ENCODE assay signal across 1 cellular context in genomic region chrX:11423362-11423818, GRCh38.
A peak's percentile ranks its signal among the peaks of the same experiment; 100 is the strongest.
TF ChIP-seq lines count a peak whose summit lies in the region.

No MANE protein-coding gene starts in this region.

TF ChIP-seq in K562, 482 proteins besides CTCF, POLR2A, EP300 and RAD21 (continued from another document and continues in another):
- TF ChIP-seq, protein P1, sequence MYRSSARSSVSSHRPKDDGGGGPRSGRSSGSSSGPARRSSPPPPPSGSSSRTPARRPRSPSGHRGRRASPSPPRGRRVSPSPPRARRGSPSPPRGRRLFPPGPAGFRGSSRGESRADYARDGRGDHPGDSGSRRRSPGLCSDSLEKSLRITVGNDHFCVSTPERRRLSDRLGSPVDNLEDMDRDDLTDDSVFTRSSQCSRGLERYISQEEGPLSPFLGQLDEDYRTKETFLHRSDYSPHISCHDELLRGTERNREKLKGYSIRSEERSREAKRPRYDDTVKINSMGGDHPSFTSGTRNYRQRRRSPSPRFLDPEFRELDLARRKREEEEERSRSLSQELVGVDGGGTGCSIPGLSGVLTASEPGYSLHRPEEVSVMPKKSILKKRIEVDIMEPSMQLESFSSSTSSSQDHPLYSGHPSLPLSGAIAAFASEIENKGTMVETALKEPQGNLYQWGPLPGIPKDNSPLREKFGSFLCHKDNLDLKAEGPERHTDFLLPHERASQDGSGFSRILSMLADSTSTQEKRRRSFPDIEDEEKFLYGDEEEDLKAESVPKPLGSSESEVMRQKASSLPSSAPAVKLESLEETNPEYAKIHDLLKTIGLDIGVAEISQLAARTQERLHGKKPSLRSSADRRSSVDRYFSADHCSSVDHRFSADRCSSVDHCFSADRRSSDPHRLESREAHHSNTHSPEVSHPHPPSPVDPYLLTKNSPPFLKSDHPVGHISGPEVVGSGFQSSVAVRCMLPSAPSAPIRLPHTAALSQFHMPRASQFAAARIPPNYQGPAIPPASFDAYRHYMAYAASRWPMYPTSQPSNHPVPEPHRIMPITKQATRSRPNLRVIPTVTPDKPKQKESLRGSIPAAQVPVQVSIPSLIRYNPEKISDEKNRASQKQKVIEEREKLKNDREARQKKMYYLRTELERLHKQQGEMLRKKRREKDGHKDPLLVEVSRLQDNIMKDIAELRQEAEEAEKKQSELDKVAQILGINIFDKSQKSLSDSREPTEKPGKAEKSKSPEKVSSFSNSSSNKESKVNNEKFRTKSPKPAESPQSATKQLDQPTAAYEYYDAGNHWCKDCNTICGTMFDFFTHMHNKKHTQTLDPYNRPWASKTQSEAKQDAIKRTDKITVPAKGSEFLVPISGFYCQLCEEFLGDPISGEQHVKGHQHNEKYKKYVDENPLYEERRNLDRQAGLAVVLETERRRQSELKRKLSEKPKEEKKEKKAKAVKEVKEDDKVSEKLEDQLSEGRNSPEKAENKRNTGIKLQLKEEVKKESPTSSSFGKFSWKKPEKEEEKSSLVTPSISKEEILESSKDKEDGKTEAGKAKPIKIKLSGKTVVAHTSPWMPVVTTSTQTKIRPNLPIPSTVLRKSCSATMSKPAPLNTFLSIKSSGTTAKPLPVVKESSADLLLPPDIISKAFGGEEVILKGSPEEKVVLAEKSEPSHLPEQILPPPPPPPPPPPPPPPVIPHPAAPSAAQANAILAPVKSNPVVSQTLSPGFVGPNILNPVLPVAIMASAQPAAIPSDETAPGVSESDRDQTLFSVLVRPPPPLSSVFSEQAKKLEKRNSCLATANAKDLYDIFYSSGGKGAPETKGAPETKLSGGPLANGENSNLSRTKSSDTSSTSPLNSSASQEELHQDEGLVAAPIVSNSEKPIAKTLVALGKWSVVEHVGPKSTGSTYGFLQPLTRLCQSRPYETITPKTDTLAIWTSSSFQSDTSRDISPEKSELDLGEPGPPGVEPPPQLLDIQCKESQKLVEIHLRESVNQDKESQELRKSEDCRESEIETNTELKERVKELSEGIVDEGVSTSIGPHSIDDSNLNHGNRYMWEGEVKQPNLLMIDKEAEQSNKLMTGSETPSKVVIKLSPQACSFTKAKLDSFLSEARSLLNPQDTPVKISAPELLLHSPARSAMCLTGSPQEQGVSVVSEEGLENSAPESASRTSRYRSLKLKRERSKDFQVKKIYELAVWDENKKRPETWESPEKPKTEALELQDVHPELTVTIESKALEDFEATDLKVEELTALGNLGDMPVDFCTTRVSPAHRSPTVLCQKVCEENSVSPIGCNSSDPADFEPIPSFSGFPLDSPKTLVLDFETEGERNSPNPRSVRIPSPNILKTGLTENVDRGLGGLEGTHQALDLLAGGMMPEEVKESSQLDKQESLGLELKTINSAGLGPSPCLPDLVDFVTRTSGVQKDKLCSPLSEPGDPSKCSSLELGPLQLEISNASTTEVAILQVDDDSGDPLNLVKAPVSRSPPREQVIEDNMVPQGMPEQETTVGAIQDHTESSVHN (IDR thresholded peaks at IDR 0.05; ENCODE audit: borderline replicate concordance in 1 of 2, low read depth in 1 of 2): peak in 1 of 2 experiments; percentile 84; a peak in 2 of 4 replicates
- TF ChIP-seq ZNF584 (CRISPR knock-in tag; IDR thresholded peaks at IDR 0.05; ENCODE audit: low read depth) (peak; percentile 64; the same call in 1 of the 2 replicates), PHF20 (IDR thresholded peaks at IDR 0.05; ENCODE audit: partially characterized antibody) (no peak), YY1 (IDR thresholded peaks at IDR 0.05; ENCODE audit: borderline replicate concordance in 1 of 3, control insufficient read depth in 1 of 3, extremely low read depth in 1 of 3, insufficient read depth in 3 of 3, insufficient read length in 1 of 3, insufficient replicate concordance in 2 of 3, low read depth in 1 of 3, low read length in 2 of 3) (no peak), TEAD4 (IDR thresholded peaks at IDR 0.05; ENCODE audit: low read length) (peak; percentile 73), TEAD4 (CRISPR knock-in tag; IDR thresholded peaks at IDR 0.05; ENCODE audit: borderline replicate concordance) (no peak), FOSL1 (tag; conservative IDR thresholded peaks at IDR 0.05) (peak; percentile 68; the same call in 1 of the 2 replicates), MTA3 (IDR thresholded peaks at IDR 0.05; ENCODE audit: borderline replicate concordance) (peak; percentile 85), CHAMP1 (IDR thresholded peaks at IDR 0.05) (no peak), HDAC6 (IDR thresholded peaks at IDR 0.05; ENCODE audit: low read depth, low read length) (no peak), DACH1 (IDR thresholded peaks at IDR 0.05; ENCODE audit: partially characterized antibody) (peak; percentile 35), POLR2H (tag; IDR thresholded peaks at IDR 0.05; ENCODE audit: low read depth) (peak; percentile 20; the same call in 1 of the 2 replicates), ZNF175 (CRISPR knock-in tag; IDR thresholded peaks at IDR 0.05; ENCODE audit: low read depth) (peak; percentile 89), TSHZ1 (CRISPR knock-in tag; IDR thresholded peaks at IDR 0.05) (no peak), ADNP (tag; IDR thresholded peaks at IDR 0.05) (no peak), ZNF766 (CRISPR knock-in tag; conservative IDR thresholded peaks at IDR 0.05) (peak; percentile 69)
- TF ChIP-seq, protein P2, sequence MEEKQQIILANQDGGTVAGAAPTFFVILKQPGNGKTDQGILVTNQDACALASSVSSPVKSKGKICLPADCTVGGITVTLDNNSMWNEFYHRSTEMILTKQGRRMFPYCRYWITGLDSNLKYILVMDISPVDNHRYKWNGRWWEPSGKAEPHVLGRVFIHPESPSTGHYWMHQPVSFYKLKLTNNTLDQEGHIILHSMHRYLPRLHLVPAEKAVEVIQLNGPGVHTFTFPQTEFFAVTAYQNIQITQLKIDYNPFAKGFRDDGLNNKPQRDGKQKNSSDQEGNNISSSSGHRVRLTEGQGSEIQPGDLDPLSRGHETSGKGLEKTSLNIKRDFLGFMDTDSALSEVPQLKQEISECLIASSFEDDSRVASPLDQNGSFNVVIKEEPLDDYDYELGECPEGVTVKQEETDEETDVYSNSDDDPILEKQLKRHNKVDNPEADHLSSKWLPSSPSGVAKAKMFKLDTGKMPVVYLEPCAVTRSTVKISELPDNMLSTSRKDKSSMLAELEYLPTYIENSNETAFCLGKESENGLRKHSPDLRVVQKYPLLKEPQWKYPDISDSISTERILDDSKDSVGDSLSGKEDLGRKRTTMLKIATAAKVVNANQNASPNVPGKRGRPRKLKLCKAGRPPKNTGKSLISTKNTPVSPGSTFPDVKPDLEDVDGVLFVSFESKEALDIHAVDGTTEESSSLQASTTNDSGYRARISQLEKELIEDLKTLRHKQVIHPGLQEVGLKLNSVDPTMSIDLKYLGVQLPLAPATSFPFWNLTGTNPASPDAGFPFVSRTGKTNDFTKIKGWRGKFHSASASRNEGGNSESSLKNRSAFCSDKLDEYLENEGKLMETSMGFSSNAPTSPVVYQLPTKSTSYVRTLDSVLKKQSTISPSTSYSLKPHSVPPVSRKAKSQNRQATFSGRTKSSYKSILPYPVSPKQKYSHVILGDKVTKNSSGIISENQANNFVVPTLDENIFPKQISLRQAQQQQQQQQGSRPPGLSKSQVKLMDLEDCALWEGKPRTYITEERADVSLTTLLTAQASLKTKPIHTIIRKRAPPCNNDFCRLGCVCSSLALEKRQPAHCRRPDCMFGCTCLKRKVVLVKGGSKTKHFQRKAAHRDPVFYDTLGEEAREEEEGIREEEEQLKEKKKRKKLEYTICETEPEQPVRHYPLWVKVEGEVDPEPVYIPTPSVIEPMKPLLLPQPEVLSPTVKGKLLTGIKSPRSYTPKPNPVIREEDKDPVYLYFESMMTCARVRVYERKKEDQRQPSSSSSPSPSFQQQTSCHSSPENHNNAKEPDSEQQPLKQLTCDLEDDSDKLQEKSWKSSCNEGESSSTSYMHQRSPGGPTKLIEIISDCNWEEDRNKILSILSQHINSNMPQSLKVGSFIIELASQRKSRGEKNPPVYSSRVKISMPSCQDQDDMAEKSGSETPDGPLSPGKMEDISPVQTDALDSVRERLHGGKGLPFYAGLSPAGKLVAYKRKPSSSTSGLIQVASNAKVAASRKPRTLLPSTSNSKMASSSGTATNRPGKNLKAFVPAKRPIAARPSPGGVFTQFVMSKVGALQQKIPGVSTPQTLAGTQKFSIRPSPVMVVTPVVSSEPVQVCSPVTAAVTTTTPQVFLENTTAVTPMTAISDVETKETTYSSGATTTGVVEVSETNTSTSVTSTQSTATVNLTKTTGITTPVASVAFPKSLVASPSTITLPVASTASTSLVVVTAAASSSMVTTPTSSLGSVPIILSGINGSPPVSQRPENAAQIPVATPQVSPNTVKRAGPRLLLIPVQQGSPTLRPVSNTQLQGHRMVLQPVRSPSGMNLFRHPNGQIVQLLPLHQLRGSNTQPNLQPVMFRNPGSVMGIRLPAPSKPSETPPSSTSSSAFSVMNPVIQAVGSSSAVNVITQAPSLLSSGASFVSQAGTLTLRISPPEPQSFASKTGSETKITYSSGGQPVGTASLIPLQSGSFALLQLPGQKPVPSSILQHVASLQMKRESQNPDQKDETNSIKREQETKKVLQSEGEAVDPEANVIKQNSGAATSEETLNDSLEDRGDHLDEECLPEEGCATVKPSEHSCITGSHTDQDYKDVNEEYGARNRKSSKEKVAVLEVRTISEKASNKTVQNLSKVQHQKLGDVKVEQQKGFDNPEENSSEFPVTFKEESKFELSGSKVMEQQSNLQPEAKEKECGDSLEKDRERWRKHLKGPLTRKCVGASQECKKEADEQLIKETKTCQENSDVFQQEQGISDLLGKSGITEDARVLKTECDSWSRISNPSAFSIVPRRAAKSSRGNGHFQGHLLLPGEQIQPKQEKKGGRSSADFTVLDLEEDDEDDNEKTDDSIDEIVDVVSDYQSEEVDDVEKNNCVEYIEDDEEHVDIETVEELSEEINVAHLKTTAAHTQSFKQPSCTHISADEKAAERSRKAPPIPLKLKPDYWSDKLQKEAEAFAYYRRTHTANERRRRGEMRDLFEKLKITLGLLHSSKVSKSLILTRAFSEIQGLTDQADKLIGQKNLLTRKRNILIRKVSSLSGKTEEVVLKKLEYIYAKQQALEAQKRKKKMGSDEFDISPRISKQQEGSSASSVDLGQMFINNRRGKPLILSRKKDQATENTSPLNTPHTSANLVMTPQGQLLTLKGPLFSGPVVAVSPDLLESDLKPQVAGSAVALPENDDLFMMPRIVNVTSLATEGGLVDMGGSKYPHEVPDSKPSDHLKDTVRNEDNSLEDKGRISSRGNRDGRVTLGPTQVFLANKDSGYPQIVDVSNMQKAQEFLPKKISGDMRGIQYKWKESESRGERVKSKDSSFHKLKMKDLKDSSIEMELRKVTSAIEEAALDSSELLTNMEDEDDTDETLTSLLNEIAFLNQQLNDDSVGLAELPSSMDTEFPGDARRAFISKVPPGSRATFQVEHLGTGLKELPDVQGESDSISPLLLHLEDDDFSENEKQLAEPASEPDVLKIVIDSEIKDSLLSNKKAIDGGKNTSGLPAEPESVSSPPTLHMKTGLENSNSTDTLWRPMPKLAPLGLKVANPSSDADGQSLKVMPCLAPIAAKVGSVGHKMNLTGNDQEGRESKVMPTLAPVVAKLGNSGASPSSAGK (IDR thresholded peaks at IDR 0.05): no peak
- TF ChIP-seq, protein P3, sequence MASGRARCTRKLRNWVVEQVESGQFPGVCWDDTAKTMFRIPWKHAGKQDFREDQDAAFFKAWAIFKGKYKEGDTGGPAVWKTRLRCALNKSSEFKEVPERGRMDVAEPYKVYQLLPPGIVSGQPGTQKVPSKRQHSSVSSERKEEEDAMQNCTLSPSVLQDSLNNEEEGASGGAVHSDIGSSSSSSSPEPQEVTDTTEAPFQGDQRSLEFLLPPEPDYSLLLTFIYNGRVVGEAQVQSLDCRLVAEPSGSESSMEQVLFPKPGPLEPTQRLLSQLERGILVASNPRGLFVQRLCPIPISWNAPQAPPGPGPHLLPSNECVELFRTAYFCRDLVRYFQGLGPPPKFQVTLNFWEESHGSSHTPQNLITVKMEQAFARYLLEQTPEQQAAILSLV (tag; IDR thresholded peaks at IDR 0.05): no peak
- TF ChIP-seq, protein P4, sequence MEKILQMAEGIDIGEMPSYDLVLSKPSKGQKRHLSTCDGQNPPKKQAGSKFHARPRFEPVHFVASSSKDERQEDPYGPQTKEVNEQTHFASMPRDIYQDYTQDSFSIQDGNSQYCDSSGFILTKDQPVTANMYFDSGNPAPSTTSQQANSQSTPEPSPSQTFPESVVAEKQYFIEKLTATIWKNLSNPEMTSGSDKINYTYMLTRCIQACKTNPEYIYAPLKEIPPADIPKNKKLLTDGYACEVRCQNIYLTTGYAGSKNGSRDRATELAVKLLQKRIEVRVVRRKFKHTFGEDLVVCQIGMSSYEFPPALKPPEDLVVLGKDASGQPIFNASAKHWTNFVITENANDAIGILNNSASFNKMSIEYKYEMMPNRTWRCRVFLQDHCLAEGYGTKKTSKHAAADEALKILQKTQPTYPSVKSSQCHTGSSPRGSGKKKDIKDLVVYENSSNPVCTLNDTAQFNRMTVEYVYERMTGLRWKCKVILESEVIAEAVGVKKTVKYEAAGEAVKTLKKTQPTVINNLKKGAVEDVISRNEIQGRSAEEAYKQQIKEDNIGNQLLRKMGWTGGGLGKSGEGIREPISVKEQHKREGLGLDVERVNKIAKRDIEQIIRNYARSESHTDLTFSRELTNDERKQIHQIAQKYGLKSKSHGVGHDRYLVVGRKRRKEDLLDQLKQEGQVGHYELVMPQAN (IDR thresholded peaks at IDR 0.05; ENCODE audit: borderline replicate concordance): no peak
